In genomic region chr11:120811199-120811598, GRCh38 we compare ENCODE assay signal across 21 cellular contexts.
DNase-seq lines count a peak whose midpoint lies in the region; ATAC-seq and TF ChIP-seq lines count a peak whose summit lies in the region.
"Had no signal": no experiment of that assay in that cellular context is flagged by ENCODE, and none has a peak within 500 bp of the region (broad histone marks: within the 10 kb centered on the region; RNA-seq: fewer than 3 reads in every experiment).

No MANE protein-coding gene starts in this region.

- DNase-seq in natural killer cell (no peak), left colon (no peak), mucosa of descending colon (no peak), COLO829 (ENCODE audit: low spot score) (no peak)
- no peak for DNase-seq in natural killer cell treated with Interleukin-12 subunit alpha and Interleukin-12 subunit beta and Interleukin-15 and Interleukin-18, amount 100 ng/mL, for 72 hours (ENCODE audit: low spot score)
- no peak for DNase-seq in effector CD8-positive, alpha-beta T cell (lab: John Stamatoyannopoulos, UW)
- DNase-seq: AML-193; CD4-positive, alpha-beta T cell; CD8-positive, alpha-beta T cell; COR-L47; DMS 273 treated with DMSO at 0.1 percent for 48 hours; DMS153; DMS53; DMS79; DND-41; EL; GDM1 had no signal

- TF ChIP-seq CTCF in natural killer cell (IDR thresholded peaks at IDR 0.05) (no peak), mucosa of descending colon (IDR thresholded peaks at IDR 0.05) (no peak)

- no peaks in the 10 kb centered on the region for H3K9me3 ChIP-seq in mucosa of descending colon
- H3K9me3 ChIP-seq: A549; BLaER1 treated with 17β-estradiol and CSF1 and Interleukin-3, amounts not matched to agents 10 nM and 100 nM had no signal

- H3K36me3 Mint-ChIP-seq in natural killer cell: no peaks in the 10 kb centered on the region
- H3K36me3 Mint-ChIP-seq in natural killer cell treated with Interleukin-12 subunit alpha and Interleukin-12 subunit beta and Interleukin-15 and Interleukin-18, amount 100 ng/mL, for 72 hours: no peaks in the 10 kb centered on the region
- H3K36me3 Mint-ChIP-seq: CD8-positive, alpha-beta T cell had no signal

- H3K4me1 Mint-ChIP-seq in natural killer cell: peaks cover 52 to 92% of the 10 kb centered on the region in 2 donors
- H3K4me1 Mint-ChIP-seq in natural killer cell treated with Interleukin-12 subunit alpha and Interleukin-12 subunit beta and Interleukin-15 and Interleukin-18, amount 100 ng/mL, for 72 hours (ENCODE audit: low read depth in 2 of 2): peaks cover 46 to 52% of the 10 kb centered on the region in 2 donors
- H3K4me1 Mint-ChIP-seq: B cell had no signal

- H3K4me3 Mint-ChIP-seq in natural killer cell: peak overlapping the region; percentile 41
- no peak overlapping the region for H3K4me3 Mint-ChIP-seq in natural killer cell treated with Interleukin-12 subunit alpha and Interleukin-12 subunit beta and Interleukin-15 and Interleukin-18, amount 100 ng/mL, for 72 hours
- H3K4me3 Mint-ChIP-seq: B cell; CD4-positive, alpha-beta T cell; CD8-positive, alpha-beta T cell had no signal

- no peak overlapping the region for H3K4me3 ChIP-seq in mucosa of descending colon
- H3K4me3 ChIP-seq: A549; BLaER1 treated with 17β-estradiol and CSF1 and Interleukin-3, amounts not matched to agents 10 nM and 100 nM had no signal

- H3K36me3 ChIP-seq in mucosa of descending colon (ENCODE audit: low read depth): no peaks in the 10 kb centered on the region
- H3K36me3 ChIP-seq: BLaER1 treated with 17β-estradiol and CSF1 and Interleukin-3, amounts not matched to agents 10 nM and 100 nM had no signal

- intact Hi-C loops in natural killer cell (cut with micrococcal nuclease): no loop called here
- intact Hi-C loops in left colon (cut with DNase I, micrococcal nuclease): no loop called here
- intact Hi-C loops in mucosa of descending colon (cut with DNase I, micrococcal nuclease): no loop called here

- H3K9me3 Mint-ChIP-seq in natural killer cell: no peaks in the 10 kb centered on the region
- H3K9me3 Mint-ChIP-seq in natural killer cell treated with Interleukin-12 subunit alpha and Interleukin-12 subunit beta and Interleukin-15 and Interleukin-18, amount 100 ng/mL, for 72 hours: no peaks in the 10 kb centered on the region
- H3K9me3 Mint-ChIP-seq: CD4-positive, alpha-beta T cell; CD8-positive, alpha-beta T cell had no signal

- ATAC-seq in natural killer cell: peak in 2 of 3 donors; percentile 57 to 62
- no peak for ATAC-seq in natural killer cell treated with Interleukin-12 subunit alpha and Interleukin-12 subunit beta and Interleukin-15 and Interleukin-18, amount 100 ng/mL, for 72 hours
- peak; percentile 64 for ATAC-seq in left colon
- peak; percentile 44 for ATAC-seq in mucosa of descending colon
- ATAC-seq in HG03280 (IDR thresholded peaks at IDR 0.05; ENCODE audit: unreplicated experiment): no peak
- ATAC-seq: A549; CD8-positive, alpha-beta T cell had no signal

- H3K27ac Mint-ChIP-seq in natural killer cell: peak overlapping the region in 1 of 2 donors; percentile 88
- H3K27ac Mint-ChIP-seq in natural killer cell treated with Interleukin-12 subunit alpha and Interleukin-12 subunit beta and Interleukin-15 and Interleukin-18, amount 100 ng/mL, for 72 hours: no peak overlapping the region
- H3K27ac Mint-ChIP-seq: B cell; CD4-positive, alpha-beta T cell; CD8-positive, alpha-beta T cell had no signal

- no peaks in the 10 kb centered on the region for H3K4me1 ChIP-seq in mucosa of descending colon (ENCODE audit: low read depth)

- no peaks in the 10 kb centered on the region for H3K27me3 Mint-ChIP-seq in natural killer cell (ENCODE audit: low read depth in 2 of 2)
- peaks cover 0 to 2% of the 10 kb centered on the region in 2 donors for H3K27me3 Mint-ChIP-seq in natural killer cell treated with Interleukin-12 subunit alpha and Interleukin-12 subunit beta and Interleukin-15 and Interleukin-18, amount 100 ng/mL, for 72 hours

Comparison
In these comparisons a context has a peak if more than half of its experiments do, and no peak if none do; other contexts are left out.
1. ATAC-seq: peak in natural killer cell (2 of 3), left colon (single experiment) and mucosa of descending colon (single experiment); none in natural killer cell treated with Interleukin-12 subunit alpha and Interleukin-12 subunit beta and Interleukin-15 and Interleukin-18, amount 100 ng/mL, for 72 hours (0 of 2) and HG03280 (single experiment).